Comparison of ENCODE assay signal across 12 cellular contexts in the genomic region with DNA sequence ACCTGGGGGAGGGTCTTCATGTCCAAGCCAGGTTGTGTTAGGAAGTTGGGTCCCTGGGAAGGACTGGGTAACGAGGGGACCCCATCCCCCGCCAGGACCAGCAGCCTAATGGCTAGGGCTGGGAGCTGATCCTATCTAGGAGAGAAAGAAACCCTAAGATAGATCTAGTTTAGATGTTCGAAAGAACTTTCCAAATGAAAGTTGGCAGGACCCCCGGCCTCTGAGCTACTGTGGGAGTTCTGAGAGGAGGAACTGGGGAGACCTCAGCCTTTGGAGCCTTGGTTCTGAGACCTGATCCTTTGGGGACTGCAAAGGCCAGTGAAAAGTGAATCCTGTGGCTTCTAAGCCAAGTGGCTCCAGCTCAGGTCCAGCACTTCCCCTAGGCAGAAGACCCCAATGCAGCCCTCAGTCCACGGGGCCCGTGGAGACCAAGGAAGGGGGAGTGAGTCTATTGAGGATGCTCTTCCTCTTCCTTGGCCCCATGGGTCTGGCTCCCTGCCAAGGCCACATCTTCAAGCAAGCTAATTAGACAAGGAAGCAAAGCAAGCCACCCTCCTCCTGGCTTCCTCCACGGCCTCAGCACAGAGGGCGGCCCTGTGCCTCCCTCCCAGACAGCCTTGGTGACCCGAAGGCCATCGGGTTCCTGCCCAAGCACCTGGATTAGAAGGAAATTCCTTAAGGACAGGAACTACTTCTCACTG. TPM values are rescaled to one million over a fixed set of nuclear protein-coding genes. Genes with fewer than 3 reads are reported as not detected.
A peak's percentile ranks its signal among the peaks of the same experiment; 100 is the strongest.
DNase-seq lines count a peak whose midpoint lies in the region; ATAC-seq, FAIRE-seq and TF ChIP-seq lines count a peak whose summit lies in the region.
"Had no signal": no experiment of that assay in that cellular context is flagged by ENCODE, and none has a peak within 500 bp of the region (broad histone marks: within the 10 kb centered on the region; RNA-seq: fewer than 3 reads in every experiment).

No MANE protein-coding gene starts in this region.

- H3K4me1 ChIP-seq in smooth muscle cell (ENCODE audit: low read depth), result no peaks in the 10 kb centered on the region

- H2AFZ ChIP-seq in smooth muscle cell (ENCODE audit: low read depth), result no peak overlapping the region

- no peak for TF ChIP-seq CTCF in smooth muscle cell (IDR thresholded peaks at IDR 0.05; ENCODE audit: borderline replicate concordance, insufficient read depth, poor library complexity, severe bottlenecking)

- H3K79me2 ChIP-seq in smooth muscle cell (ENCODE audit: low read depth), result no peaks in the 10 kb centered on the region

- H3K9ac ChIP-seq in smooth muscle cell (ENCODE audit: low read depth), result no peak overlapping the region
- H3K9ac ChIP-seq: SK-N-SH had no signal

- H3K27me3 ChIP-seq in smooth muscle cell (ENCODE audit: low read depth), result no peaks in the 10 kb centered on the region

- H3F3A ChIP-seq in smooth muscle cell (ENCODE audit: low read depth), result no peaks in the 10 kb centered on the region

- peak; percentile 26 for ATAC-seq in left colon

- DNase-seq in CD1c-positive myeloid dendritic cell (ENCODE audit: extremely low spot score), result peak; percentile 38
- DNase-seq in GF-D8 (lab: John Stamatoyannopoulos, UW), result peak; percentile 25
- peak; percentile 42 for DNase-seq in SKM-1 (lab: John Stamatoyannopoulos, UW; ENCODE audit: unreplicated experiment)
- DNase-seq in left colon, result peak in 1 of 2 donors; percentile 56
- no peak for DNase-seq in smooth muscle cell (lab: John Stamatoyannopoulos, UW; ENCODE audit: unreplicated experiment)
- no peak for DNase-seq in occipital lobe (lab: John Stamatoyannopoulos, UW)
- DNase-seq in HTR-8/SVneo (ENCODE audit: insufficient read length, low spot score), result no peak
- DNase-seq: foreskin melanocyte, GOT3, SK-N-SH had no signal

- no peaks in the 10 kb centered on the region for H3K36me3 ChIP-seq in smooth muscle cell (ENCODE audit: low read depth)

- H3K4me2 ChIP-seq in smooth muscle cell, result no peak overlapping the region
- H3K4me2 ChIP-seq: SK-N-SH had no signal

- intact Hi-C loops in left colon (cut with DNase I, micrococcal nuclease), result no loop called here

- no peak overlapping the region for H3K4me3 ChIP-seq in smooth muscle cell
- H3K4me3 ChIP-seq: skin epidermis had no signal

- FAIRE-seq in HTR-8/SVneo (lab: Jason Lieb, UNC), result no peak

- 94% methylated on average over 10 of the region's 10 CpGs for WGBS in smooth muscle cell (ENCODE audit: low lambda C conversion rate)

- no peak overlapping the region for H3K27ac ChIP-seq in smooth muscle cell (ENCODE audit: low read depth)
- H3K27ac ChIP-seq: skin epidermis had no signal

- no peaks in the 10 kb centered on the region for H3K9me3 ChIP-seq in smooth muscle cell (replicated peaks; ENCODE audit: low read depth)
- H3K9me3 ChIP-seq: SK-N-SH had no signal

- no peaks in the 10 kb centered on the region for H4K20me1 ChIP-seq in smooth muscle cell (ENCODE audit: low read depth)

RNA-seq across cellular contexts. Expression of gene CCT7, which starts 23.5 kb away (rescaled TPM):
- total RNA-seq in left colon (100 to 1,000 TPM; 120 to 140 TPM), smooth muscle cell (164 and 197 TPM in 2 replicates), occipital lobe (164 TPM)
- polyA plus RNA-seq in smooth muscle cell, result 212 and 225 TPM in 2 replicates

RNA-seq across cellular contexts. Expression of gene PRADC1, which starts 24.5 kb away (rescaled TPM):
- total RNA-seq in left colon (10 to 100 TPM; 40.2 to 51.9 TPM), smooth muscle cell (24.0 and 28.3 TPM in 2 replicates), occipital lobe (5.9 TPM)
- 47.6 and 51.4 TPM in 2 replicates for polyA plus RNA-seq in smooth muscle cell

RNA-seq across cellular contexts. Expression of gene FBXO41, which starts 26.7 kb away (rescaled TPM):
- total RNA-seq in left colon (1 to 10 TPM; 2.1 to 2.5 TPM), smooth muscle cell (1.2 and 2.4 TPM in 2 replicates), occipital lobe (27.0 TPM)
- 1.00 and 3.0 TPM in 2 replicates for polyA plus RNA-seq in smooth muscle cell

RNA-seq across cellular contexts. Expression of gene EGR4, which starts 35.8 kb away (rescaled TPM):
- total RNA-seq in left colon, result not detected
- total RNA-seq in smooth muscle cell, result 0.99 and 2.3 TPM in 2 replicates
- 7.2 and 9.2 TPM in 2 replicates for polyA plus RNA-seq in smooth muscle cell
- not detected for total RNA-seq in occipital lobe
- total RNA-seq: omental fat pad had no signal

RNA-seq across cellular contexts. Expression of gene SMYD5, which starts 43.5 kb away (rescaled TPM):
- total RNA-seq in left colon (10 to 100 TPM in 1 of 2 donors, 1 to 10 TPM in 1; 9.2 to 14.4 TPM), smooth muscle cell (10.8 and 17.3 TPM in 2 replicates), occipital lobe (20.0 TPM)
- polyA plus RNA-seq in smooth muscle cell, result 13.9 and 16.5 TPM in 2 replicates

Comparison
In these comparisons a context has a peak if more than half of its experiments do, and no peak if none do; other contexts are left out.
1. DNase-seq: peak in CD1c-positive myeloid dendritic cell (single experiment), GF-D8 (single experiment) and SKM-1 (single experiment); none in smooth muscle cell (single experiment), occipital lobe (single experiment) and HTR-8/SVneo (single experiment).